ENCODE assay signal across 20 cellular contexts in the genomic region with DNA sequence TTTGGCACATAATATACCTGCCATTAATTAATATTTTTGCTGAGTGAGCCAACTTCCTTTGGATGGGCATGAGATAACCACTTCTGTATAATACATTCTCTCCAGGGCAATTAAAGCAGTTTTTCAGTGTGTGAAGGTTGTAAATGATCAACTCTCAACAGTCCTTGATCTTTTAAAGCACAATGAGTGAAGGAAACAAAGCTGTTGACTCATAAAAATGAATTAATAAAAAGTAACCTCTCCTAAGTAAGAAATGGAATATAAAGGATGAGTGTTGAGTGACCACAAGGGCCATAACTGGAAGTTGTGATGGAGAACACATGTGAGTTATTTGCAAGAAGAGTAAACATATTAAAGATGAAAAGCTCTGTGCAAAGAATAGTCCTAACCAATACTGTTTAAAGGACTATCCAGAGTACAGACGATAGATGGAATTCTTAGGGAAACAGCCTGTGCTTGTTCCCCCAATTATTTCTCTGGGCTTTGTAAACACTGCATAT.
A peak's percentile ranks its signal among the peaks of the same experiment; 100 is the strongest.
DNase-seq lines count a peak whose midpoint lies in the region; ATAC-seq and TF ChIP-seq lines count a peak whose summit lies in the region.
"Had no signal": no experiment of that assay in that cellular context is flagged by ENCODE, and none has a peak within 500 bp of the region (broad histone marks: within the 10 kb centered on the region; RNA-seq: fewer than 3 reads in every experiment).

No MANE protein-coding gene starts in this region.

- peak in 2 of 3 experiments; percentile 9 to 64 for DNase-seq in NCI-H1417 (lab: John Stamatoyannopoulos, UW)
- DNase-seq in NCI-H1417 treated with DMSO at 0.1 percent for 48 hours (lab: John Stamatoyannopoulos, UW), result no peak
- DNase-seq in NCI-H1105 treated with DMSO at 0.1 percent for 48 hours (lab: John Stamatoyannopoulos, UW), result peak; percentile 93
- peak; percentile 43 for DNase-seq in fibroblast of villous mesenchyme (ENCODE audit: low read depth)
- peak; percentile 77 for DNase-seq in renal cortical epithelial cell (ENCODE audit: low read depth)
- DNase-seq in AG08395 (ENCODE audit: low spot score), result no peak
- DNase-seq in NCI-H524 treated with DMSO at 0.1 percent for 48 hours (lab: John Stamatoyannopoulos, UW), result no peak
- DNase-seq: BE2C, MV-4-11, NCI-H1436, NCI-H187 treated with DMSO at 0.1 percent for 48 hours, NCI-H2107, NCI-H2227 treated with DMSO at 0.1 percent for 48 hours, NCI-H510A treated with DMSO at 0.1 percent for 48 hours, NCI-H82, T-cell had no signal

- no peak for ATAC-seq in GM19455 (IDR thresholded peaks at IDR 0.05; ENCODE audit: unreplicated experiment)
- ATAC-seq: HCT116, Panc1, SK-N-SH treated with all-trans-retinoic acid at 6 μM for 48 hours, T-cell had no signal

- no peak overlapping the region for H3K4me3 ChIP-seq in fibroblast of villous mesenchyme (ENCODE audit: low read depth, low read length)

- no peak for TF ChIP-seq CTCF in fibroblast of villous mesenchyme (IDR thresholded peaks at IDR 0.05; ENCODE audit: insufficient read depth, low read depth, low read length)

Comparison
In these comparisons a context has a peak if more than half of its experiments do, and no peak if none do; other contexts are left out.
1. DNase-seq: peak in NCI-H1417 (2 of 3), NCI-H1105 treated with DMSO at 0.1 percent for 48 hours (single experiment), fibroblast of villous mesenchyme (single experiment) and renal cortical epithelial cell (single experiment); none in NCI-H1417 treated with DMSO at 0.1 percent for 48 hours (single experiment), AG08395 (single experiment) and NCI-H524 treated with DMSO at 0.1 percent for 48 hours (single experiment).